Comparison of ENCODE assay signal across 14 cellular contexts in the genomic region with DNA sequence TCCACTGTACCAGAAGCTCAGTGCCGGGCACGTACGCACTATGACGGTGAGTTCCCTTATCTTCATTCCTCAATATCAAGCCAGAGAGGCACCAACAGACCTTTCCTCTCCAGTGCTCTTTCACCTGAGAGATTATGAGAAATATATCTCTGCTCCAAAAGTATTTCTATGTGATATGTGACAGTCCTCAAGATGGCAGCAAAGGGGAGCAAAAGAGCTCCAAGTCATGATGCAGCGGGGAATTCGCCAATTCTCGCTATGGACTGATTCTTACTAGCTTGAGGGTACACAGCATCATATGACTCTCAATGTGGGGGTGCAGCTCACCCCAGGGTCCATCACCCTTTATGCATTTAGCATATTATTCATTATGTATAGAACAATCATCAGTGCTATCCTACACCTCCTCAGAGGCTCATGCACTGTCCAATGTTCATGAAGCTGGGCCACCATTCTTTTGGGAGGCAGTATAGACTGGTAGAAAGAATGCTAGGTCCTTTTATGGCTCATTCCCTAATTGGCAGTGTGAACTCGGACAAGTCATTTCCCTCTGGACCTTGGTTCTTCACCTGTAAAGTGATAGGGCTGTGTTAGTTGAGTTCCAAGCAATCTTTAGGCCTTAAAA. TPM values are rescaled to one million over a fixed set of nuclear protein-coding genes. Genes with fewer than 3 reads are reported as not detected.
DNase-seq lines count a peak whose midpoint lies in the region; ATAC-seq, FAIRE-seq and TF ChIP-seq lines count a peak whose summit lies in the region.
"Had no signal": no experiment of that assay in that cellular context is flagged by ENCODE, and none has a peak within 500 bp of the region (broad histone marks: within the 10 kb centered on the region; RNA-seq: fewer than 3 reads in every experiment).

No MANE protein-coding gene starts in this region.

- H2BK120ac ChIP-seq in IMR-90 (ENCODE audit: low read depth, low read length): no peak overlapping the region

- no peak for TF ChIP-seq POLR2A in IMR-90 (IDR thresholded peaks at IDR 0.05; ENCODE audit: low read depth, low read length)

- in situ Hi-C loops in IMR-90 (cut with MboI; ENCODE audit: low sequenced_read_pairs): no loop called here

- no peak overlapping the region for H4K91ac ChIP-seq in IMR-90 (ENCODE audit: insufficient read depth, low read depth, low read length)

- intact Hi-C loops in IMR-90 (cut with micrococcal nuclease): no loop called here

- dilution Hi-C loops in IMR-90 (cut with HindIII; ENCODE audit: low sequenced_read_pairs, unreplicated experiment): no loop called here
- dilution Hi-C loops in keratinocyte (cut with MboI; ENCODE audit: extremely low pct_ligation_motif_present, low sequenced_read_pairs): no loop called here

- H4K8ac ChIP-seq in IMR-90 (ENCODE audit: low read depth in 2 of 2, low read length in 2 of 2): no peak overlapping the region

- TF ChIP-seq CTCF in IMR-90 (conservative IDR thresholded peaks at IDR 0.05; ENCODE audit: low read depth, low read length) (peak; percentile 44), VCaP (conservative IDR thresholded peaks at IDR 0.05) (peak; percentile 29), keratinocyte (optimal IDR thresholded peaks at IDR 0.05 in 1 of 3, IDR thresholded peaks at IDR 0.05 in 1 of 3, conservative IDR thresholded peaks at IDR 0.05 in 1 of 3; ENCODE audit: extremely low read depth in 1 of 3, insufficient read depth in 2 of 3, low read length in 3 of 3) (peak in 2 of 3 experiments; percentile 19 to 21)

- H2BK20ac ChIP-seq in IMR-90 (ENCODE audit: low read depth, low read length): no peak overlapping the region

- H3K4me3 ChIP-seq in IMR-90 (ENCODE audit: insufficient read depth, low read depth, low read length) (no peak overlapping the region), keratinocyte (ENCODE audit: control insufficient read depth in 2 of 3, extremely low read depth in 1 of 3, insufficient read depth in 2 of 3, low read depth in 1 of 3, low read length in 3 of 3) (no peak overlapping the region)
- H3K4me3 ChIP-seq: body of pancreas had no signal

- H2BK5ac ChIP-seq in IMR-90 (ENCODE audit: low read depth, low read length, poor library complexity, severe bottlenecking): no peak overlapping the region

- no peak overlapping the region for H2BK15ac ChIP-seq in IMR-90 (ENCODE audit: low read depth, low read length)

- H3K9me1 ChIP-seq in IMR-90 (ENCODE audit: insufficient read depth, low read length) (no peaks in the 10 kb centered on the region), keratinocyte (ENCODE audit: control insufficient read depth, extremely low read depth, insufficient read depth, low read length) (no peaks in the 10 kb centered on the region)

- CTCF ChIA-PET in IMR-90 (lab: Yijun Ruan, JAX): interaction anchor here (0.5 to 1.8 kb wide), 4 partner anchors 12 to 152 kb away, joined by 3 to 5 read pairs (median 3); no protein-coding TSS in a partner anchor

- H3K27ac ChIP-seq in IMR-90 (ENCODE audit: insufficient read depth, low read length): no peak overlapping the region
- H3K27ac ChIP-seq in VCaP: no peak overlapping the region
- no peak overlapping the region for H3K27ac ChIP-seq in keratinocyte (ENCODE audit: control insufficient read depth, insufficient read depth, low read length)
- H3K27ac ChIP-seq: body of pancreas, neutrophil had no signal

- H3K79me2 ChIP-seq in keratinocyte (ENCODE audit: control insufficient read depth, insufficient read depth, low read length): no peaks in the 10 kb centered on the region

- H3K4me1 ChIP-seq in IMR-90 (ENCODE audit: control insufficient read depth, insufficient read depth, low read length): no peaks in the 10 kb centered on the region
- no peaks in the 10 kb centered on the region for H3K4me1 ChIP-seq in keratinocyte (ENCODE audit: control insufficient read depth, extremely low read depth, insufficient read depth, low read length)
- H3K4me1 ChIP-seq: body of pancreas had no signal

- H4K5ac ChIP-seq in IMR-90 (ENCODE audit: low read depth, low read length): no peak overlapping the region

- BruUV-seq in IMR-90 (replicated peaks; lab: Mats Ljungman, UMichigan): no TSS peak

- no peak overlapping the region for H2AK5ac ChIP-seq in IMR-90 (ENCODE audit: low read depth, low read length)

- peak; percentile 53 for TF ChIP-seq RAD21 in IMR-90 (IDR thresholded peaks at IDR 0.05; ENCODE audit: low read length)

- H3K79me1 ChIP-seq in IMR-90 (ENCODE audit: low read depth in 1 of 2, low read length in 2 of 2): no peaks in the 10 kb centered on the region

- H2AK9ac ChIP-seq in IMR-90 (replicated peaks; ENCODE audit: low read depth, low read length, poor library complexity): no peak overlapping the region

- H3K14ac ChIP-seq in IMR-90 (replicated peaks; ENCODE audit: low read depth, low read length): no peak overlapping the region

- H3K56ac ChIP-seq in IMR-90 (ENCODE audit: extremely low read depth, insufficient read depth, low read length): no peak overlapping the region

- POLR2A ChIA-PET in IMR-90 (lab: Charles Lee; ENCODE audit: unreplicated experiment): no interaction called here

- no peak overlapping the region for H3K18ac ChIP-seq in IMR-90 (ENCODE audit: low read depth, low read length)

- H3K27me3 ChIP-seq in IMR-90 (ENCODE audit: control insufficient read depth, insufficient read depth, low read length) (peaks cover 19% of the 10 kb centered on the region), keratinocyte (ENCODE audit: control insufficient read depth, extremely low read depth, insufficient read depth, low read length) (peaks cover 6% of the 10 kb centered on the region)
- H3K27me3 ChIP-seq: body of pancreas, neutrophil had no signal

- H3K9ac ChIP-seq in IMR-90 (ENCODE audit: low read depth, low read length) (no peak overlapping the region), keratinocyte (ENCODE audit: control insufficient read depth, extremely low read depth, insufficient read depth, low read length) (no peak overlapping the region)

- FAIRE-seq in keratinocyte (lab: Jason Lieb, UNC): no peak
- FAIRE-seq: A204.1, G401.6 had no signal

- H4K20me1 ChIP-seq in IMR-90 (ENCODE audit: insufficient read depth, low read length) (0 out of 2 replicates have a peak, but pooled peaks cover 3% of the 10 kb centered on the region), keratinocyte (ENCODE audit: control insufficient read depth, extremely low read depth, insufficient read depth, low read length) (no peaks in the 10 kb centered on the region)

- H3K36me3 ChIP-seq in IMR-90 (ENCODE audit: control insufficient read depth, insufficient read depth, low read length) (no peaks in the 10 kb centered on the region), keratinocyte (ENCODE audit: control insufficient read depth in 2 of 2, extremely low read depth in 1 of 2, insufficient read depth in 2 of 2, low read length in 2 of 2) (no peaks in the 10 kb centered on the region)
- H3K36me3 ChIP-seq: neutrophil had no signal

- no peak overlapping the region for H3K23ac ChIP-seq in IMR-90 (ENCODE audit: low read depth, low read length)

- no CpG with 5 or more reads among the region's 8 CpGs for WGBS in IMR-90 (ENCODE audit: extremely low coverage in 2 of 2, insufficient read length in 1 of 2), 2 experiments

- ATAC-seq in IMR-90 (ENCODE audit: low read depth): no peak
- no peak for ATAC-seq in HG02884 (IDR thresholded peaks at IDR 0.05; ENCODE audit: unreplicated experiment)
- ATAC-seq: body of pancreas, left cardiac atrium had no signal

- no peak overlapping the region for H3K4ac ChIP-seq in IMR-90 (ENCODE audit: low read depth, low read length)

- H2AFZ ChIP-seq in IMR-90 (replicated peaks; ENCODE audit: low read length, poor library complexity): no peak overlapping the region
- no peak overlapping the region for H2AFZ ChIP-seq in keratinocyte (ENCODE audit: control insufficient read depth, low read length)

- peak; percentile 22 for DNase-seq in DMS53 (lab: John Stamatoyannopoulos, UW)
- no peak for DNase-seq in DMS53 treated with DMSO at 0.1 percent for 48 hours (lab: John Stamatoyannopoulos, UW; ENCODE audit: unreplicated experiment)
- peak; percentile 26 for DNase-seq in IMR-90
- DNase-seq in keratinocyte (ENCODE audit: low read depth, low spot score): no peak
- DNase-seq in NCI-H1105 treated with DMSO at 0.1 percent for 48 hours (lab: John Stamatoyannopoulos, UW): no peak
- no peak for DNase-seq in dedifferentiated amniotic fluid mesenchymal stem cell (ENCODE audit: extremely low spot score)
- DNase-seq: body of pancreas; left cardiac atrium; stimulated activated CD4-positive, alpha-beta T cell treated with anti-CD3 and anti-CD28 coated beads, Interleukin-15, amount 100 ng/mL, for 24 hours had no signal

- H3K4me2 ChIP-seq in IMR-90 (ENCODE audit: low read depth, low read length) (no peak overlapping the region), keratinocyte (ENCODE audit: control insufficient read depth, extremely low read depth, insufficient read depth, low read depth, low read length) (no peak overlapping the region)

- H3K9me3 ChIP-seq in IMR-90 (ENCODE audit: control insufficient read depth, insufficient read depth, low read length) (no peaks in the 10 kb centered on the region), keratinocyte (ENCODE audit: control insufficient read depth, low read depth, low read length) (no peaks in the 10 kb centered on the region)
- H3K9me3 ChIP-seq: body of pancreas, neutrophil had no signal

TF ChIP-seq in IMR-90, 13 proteins besides CTCF, POLR2A, EP300 and RAD21 (continues in another document):
- TF ChIP-seq RFX5 (IDR thresholded peaks at IDR 0.05; ENCODE audit: low read depth, low read length) (no peak), RCOR1 (IDR thresholded peaks at IDR 0.05; ENCODE audit: insufficient replicate concordance, low read length) (no peak), FOS (IDR thresholded peaks at IDR 0.05; ENCODE audit: low read depth, low read length) (no peak), SMC3 (IDR thresholded peaks at IDR 0.05; ENCODE audit: low read depth, low read length) (no peak; the same call in 1 of the 2 replicates), CHD1 (IDR thresholded peaks at IDR 0.05; ENCODE audit: low read depth, low read length) (no peak), NFE2L2 (IDR thresholded peaks at IDR 0.05; ENCODE audit: low read depth, low read length) (no peak), MAFK (IDR thresholded peaks at IDR 0.05; ENCODE audit: low read depth, low read length) (no peak), CEBPB (IDR thresholded peaks at IDR 0.05; ENCODE audit: low read depth, low read length) (no peak)

RNA-seq across cellular contexts. Expression of a gene that starts 12.8 kb away (rescaled TPM):
- total RNA-seq in IMR-90 (2012; rRNA removed): 2.5 and 3.9 TPM in 2 replicates
- polyA plus RNA-seq in IMR-90 (2012; rRNA removed): 11.4 and 13.0 TPM in 2 replicates
- polyA plus RNA-seq in IMR-90 (2012; cell fraction: cytosol; rRNA removed): 11.5 and 14.2 TPM in 2 replicates
- polyA plus RNA-seq in IMR-90 (2012; cell fraction: nucleus; rRNA removed; ENCODE audit: low replicate concordance): 17.3 and 23.1 TPM in 2 replicates
- 3.9 to 7.7 TPM (median 4.7 TPM) in 3 replicates for polyA plus RNA-seq in keratinocyte
- polyA plus RNA-seq in keratinocyte (2011; ENCODE audit: low read depth): 2.5 TPM
- 5.1 and 6.0 TPM in 2 replicates for polyA plus RNA-seq in keratinocyte (2011; cell fraction: cytosol; rRNA removed)
- polyA plus RNA-seq in keratinocyte (2011; cell fraction: nucleus; rRNA removed): 10.2 and 13.5 TPM in 2 replicates
- 7.0 and 7.7 TPM in 2 replicates for polyA plus RNA-seq in keratinocyte (2012; ENCODE audit: low replicate concordance)
- 5.5 to 6.9 TPM (median 6.3 TPM) in 3 replicates for polyA minus RNA-seq in keratinocyte
- polyA minus RNA-seq in keratinocyte (2011; cell fraction: cytosol; rRNA and poly(A)+ RNA removed): 10.9 TPM
- polyA minus RNA-seq in keratinocyte (2011; cell fraction: nucleus; rRNA and poly(A)+ RNA removed): 10.3 and 11.1 TPM in 2 replicates

Comparison
In these comparisons a context has a peak if more than half of its experiments do, and no peak if none do; other contexts are left out.
1. DNase-seq: peak in DMS53 (single experiment) and IMR-90 (single experiment); none in DMS53 treated with DMSO at 0.1 percent for 48 hours (single experiment), keratinocyte (single experiment), NCI-H1105 treated with DMSO at 0.1 percent for 48 hours (single experiment) and dedifferentiated amniotic fluid mesenchymal stem cell (single experiment).
2. Peak in every context shown above with its lines, with median percentiles within 50 percentile points of each other: CTCF ChIP-seq.